ENCODE assay signal across 1 cellular context in the genomic region with DNA sequence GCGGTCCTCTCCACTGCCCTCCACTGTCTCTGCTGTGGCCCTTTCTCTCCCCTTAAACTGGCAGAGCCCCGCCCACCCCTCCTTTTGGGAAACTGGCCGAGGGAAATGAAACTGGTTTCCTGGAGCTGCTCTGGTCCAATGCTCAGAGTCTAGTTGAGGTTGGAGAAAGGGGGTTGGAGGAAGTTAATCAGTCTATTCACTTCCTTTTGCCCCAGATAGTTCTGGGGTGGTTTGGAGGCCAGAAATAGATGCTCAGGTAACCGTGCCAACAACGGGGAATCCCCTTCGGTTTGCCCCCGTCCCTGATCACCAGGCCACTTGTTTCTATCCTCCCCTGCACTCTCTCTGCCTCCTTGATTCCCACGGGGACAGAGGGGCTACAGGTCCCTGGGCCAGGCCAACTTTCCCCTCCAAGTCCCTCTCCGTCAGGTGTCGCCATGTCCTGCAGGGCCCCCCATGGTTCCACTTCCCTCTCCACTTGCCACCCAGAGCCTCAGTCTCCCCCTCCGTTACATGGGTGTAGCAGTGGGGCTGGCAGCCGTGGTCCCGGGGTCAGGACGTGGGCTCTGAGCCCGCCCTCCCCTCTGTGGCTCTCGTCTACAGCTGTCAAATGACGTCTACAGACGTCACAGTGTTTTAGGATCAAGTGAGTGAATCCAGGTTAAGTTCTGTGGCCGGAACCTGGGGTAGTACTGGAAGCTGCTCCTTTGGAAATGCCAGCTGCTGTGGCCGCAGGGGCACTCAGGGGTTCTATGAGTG.
A peak's percentile ranks its signal among the peaks of the same experiment; 100 is the strongest.
TF ChIP-seq lines count a peak whose summit lies in the region.

A gene with protein sequence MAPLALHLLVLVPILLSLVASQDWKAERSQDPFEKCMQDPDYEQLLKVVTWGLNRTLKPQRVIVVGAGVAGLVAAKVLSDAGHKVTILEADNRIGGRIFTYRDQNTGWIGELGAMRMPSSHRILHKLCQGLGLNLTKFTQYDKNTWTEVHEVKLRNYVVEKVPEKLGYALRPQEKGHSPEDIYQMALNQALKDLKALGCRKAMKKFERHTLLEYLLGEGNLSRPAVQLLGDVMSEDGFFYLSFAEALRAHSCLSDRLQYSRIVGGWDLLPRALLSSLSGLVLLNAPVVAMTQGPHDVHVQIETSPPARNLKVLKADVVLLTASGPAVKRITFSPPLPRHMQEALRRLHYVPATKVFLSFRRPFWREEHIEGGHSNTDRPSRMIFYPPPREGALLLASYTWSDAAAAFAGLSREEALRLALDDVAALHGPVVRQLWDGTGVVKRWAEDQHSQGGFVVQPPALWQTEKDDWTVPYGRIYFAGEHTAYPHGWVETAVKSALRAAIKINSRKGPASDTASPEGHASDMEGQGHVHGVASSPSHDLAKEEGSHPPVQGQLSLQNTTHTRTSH (minus strand): TSS at position 25 of the 759 bp plus-strand sequence. CDS start 727 bp downstream, outside the sequence.

TF ChIP-seq in GM12878, 131 proteins besides CTCF, POLR2A, EP300 and RAD21 (continued from another document and continues in another):
- TF ChIP-seq NFIC (IDR thresholded peaks at IDR 0.05; ENCODE audit: low read depth, low read length) (peak; percentile 83; the same call in 1 of the 2 replicates), NFYA (IDR thresholded peaks at IDR 0.05; ENCODE audit: borderline replicate concordance, low read depth, low read length) (no peak), RELA (IDR thresholded peaks at IDR 0.05; ENCODE audit: borderline replicate concordance, partially characterized antibody) (peak; percentile 94), HDAC6 (IDR thresholded peaks at IDR 0.05; ENCODE audit: unreplicated experiment) (no peak), CBX5 (IDR thresholded peaks at IDR 0.05; ENCODE audit: low read depth) (no peak), WRNIP1 (IDR thresholded peaks at IDR 0.05; ENCODE audit: borderline replicate concordance, low read depth, low read length) (0 out of 2 replicates have a peak, but pooled peaks have one; percentile 41), BCL11A (IDR thresholded peaks at IDR 0.05; ENCODE audit: low read depth, low read length) (peak; percentile 73; the same call in 1 of the 2 replicates), CREM (IDR thresholded peaks at IDR 0.05; ENCODE audit: low read depth) (peak; percentile 68; the same call in 1 of the 2 replicates), MEF2A (IDR thresholded peaks at IDR 0.05; ENCODE audit: insufficient read depth, low read depth, low read length) (peak; percentile 96), TCF7 (IDR thresholded peaks at IDR 0.05; ENCODE audit: borderline replicate concordance) (no peak), TAF1 (IDR thresholded peaks at IDR 0.05; ENCODE audit: borderline replicate concordance, low read depth, low read length) (peak; percentile 63; the same call in 1 of the 2 replicates), FOXM1 (IDR thresholded peaks at IDR 0.05; ENCODE audit: low read depth, low read length) (peak; percentile 90; the same call in 1 of the 2 replicates), JUND (IDR thresholded peaks at IDR 0.05; ENCODE audit: low read depth, low read length) (no peak), FOS (IDR thresholded peaks at IDR 0.05; ENCODE audit: borderline replicate concordance, extremely low read depth, insufficient read length) (no peak), SREBF1 (IDR thresholded peaks at IDR 0.05; ENCODE audit: low read length) (no peak), GATAD2B (conservative IDR thresholded peaks at IDR 0.05; ENCODE audit: low read depth) (peak; percentile 97), ZBED1 (IDR thresholded peaks at IDR 0.05; ENCODE audit: borderline replicate concordance) (peak; percentile 22; the same call in 1 of the 2 replicates), HCFC1 (IDR thresholded peaks at IDR 0.05; ENCODE audit: low read length) (no peak; the same call in 1 of the 2 replicates), ZNF207 (IDR thresholded peaks at IDR 0.05; ENCODE audit: borderline replicate concordance) (0 out of 2 replicates have a peak, but pooled peaks have one; percentile 54), CHD1 (IDR thresholded peaks at IDR 0.05; ENCODE audit: low read depth, low read length) (no peak), TCF3 (IDR thresholded peaks at IDR 0.05; ENCODE audit: borderline replicate concordance, insufficient read depth, low read depth, low read length) (no peak), HDGF (IDR thresholded peaks at IDR 0.05) (peak; percentile 42), ZNF217 (IDR thresholded peaks at IDR 0.05) (peak; percentile 94), KDM1A (IDR thresholded peaks at IDR 0.05; ENCODE audit: borderline replicate concordance) (no peak), IKZF2 (IDR thresholded peaks at IDR 0.05) (peak; percentile 95 to 97), EED (IDR thresholded peaks at IDR 0.05; ENCODE audit: low read depth) (peak; percentile 89), EGR1 (IDR thresholded peaks at IDR 0.05; ENCODE audit: borderline replicate concordance in 1 of 2, low read depth in 2 of 2, low read length in 2 of 2) (peak in 1 of 2 experiments; percentile 3; a peak in 1 of 3 replicates), MTA3 (IDR thresholded peaks at IDR 0.05; ENCODE audit: borderline replicate concordance, low read length) (peak; percentile 96; the same call in 1 of the 2 replicates), RUNX3 (IDR thresholded peaks at IDR 0.05; ENCODE audit: low read length) (peak; percentile 87), RFX5 (IDR thresholded peaks at IDR 0.05; ENCODE audit: low read depth, low read length) (no peak), NR2F1 (conservative IDR thresholded peaks at IDR 0.05) (peak; percentile 95)
- TF ChIP-seq, protein P1, sequence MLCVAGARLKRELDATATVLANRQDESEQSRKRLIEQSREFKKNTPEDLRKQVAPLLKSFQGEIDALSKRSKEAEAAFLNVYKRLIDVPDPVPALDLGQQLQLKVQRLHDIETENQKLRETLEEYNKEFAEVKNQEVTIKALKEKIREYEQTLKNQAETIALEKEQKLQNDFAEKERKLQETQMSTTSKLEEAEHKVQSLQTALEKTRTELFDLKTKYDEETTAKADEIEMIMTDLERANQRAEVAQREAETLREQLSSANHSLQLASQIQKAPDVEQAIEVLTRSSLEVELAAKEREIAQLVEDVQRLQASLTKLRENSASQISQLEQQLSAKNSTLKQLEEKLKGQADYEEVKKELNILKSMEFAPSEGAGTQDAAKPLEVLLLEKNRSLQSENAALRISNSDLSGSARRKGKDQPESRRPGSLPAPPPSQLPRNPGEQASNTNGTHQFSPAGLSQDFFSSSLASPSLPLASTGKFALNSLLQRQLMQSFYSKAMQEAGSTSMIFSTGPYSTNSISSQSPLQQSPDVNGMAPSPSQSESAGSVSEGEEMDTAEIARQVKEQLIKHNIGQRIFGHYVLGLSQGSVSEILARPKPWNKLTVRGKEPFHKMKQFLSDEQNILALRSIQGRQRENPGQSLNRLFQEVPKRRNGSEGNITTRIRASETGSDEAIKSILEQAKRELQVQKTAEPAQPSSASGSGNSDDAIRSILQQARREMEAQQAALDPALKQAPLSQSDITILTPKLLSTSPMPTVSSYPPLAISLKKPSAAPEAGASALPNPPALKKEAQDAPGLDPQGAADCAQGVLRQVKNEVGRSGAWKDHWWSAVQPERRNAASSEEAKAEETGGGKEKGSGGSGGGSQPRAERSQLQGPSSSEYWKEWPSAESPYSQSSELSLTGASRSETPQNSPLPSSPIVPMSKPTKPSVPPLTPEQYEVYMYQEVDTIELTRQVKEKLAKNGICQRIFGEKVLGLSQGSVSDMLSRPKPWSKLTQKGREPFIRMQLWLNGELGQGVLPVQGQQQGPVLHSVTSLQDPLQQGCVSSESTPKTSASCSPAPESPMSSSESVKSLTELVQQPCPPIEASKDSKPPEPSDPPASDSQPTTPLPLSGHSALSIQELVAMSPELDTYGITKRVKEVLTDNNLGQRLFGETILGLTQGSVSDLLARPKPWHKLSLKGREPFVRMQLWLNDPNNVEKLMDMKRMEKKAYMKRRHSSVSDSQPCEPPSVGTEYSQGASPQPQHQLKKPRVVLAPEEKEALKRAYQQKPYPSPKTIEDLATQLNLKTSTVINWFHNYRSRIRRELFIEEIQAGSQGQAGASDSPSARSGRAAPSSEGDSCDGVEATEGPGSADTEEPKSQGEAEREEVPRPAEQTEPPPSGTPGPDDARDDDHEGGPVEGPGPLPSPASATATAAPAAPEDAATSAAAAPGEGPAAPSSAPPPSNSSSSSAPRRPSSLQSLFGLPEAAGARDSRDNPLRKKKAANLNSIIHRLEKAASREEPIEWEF (IDR thresholded peaks at IDR 0.05; ENCODE audit: insufficient replicate concordance, low read depth, low read length): peak; percentile 15
- TF ChIP-seq, protein P2, sequence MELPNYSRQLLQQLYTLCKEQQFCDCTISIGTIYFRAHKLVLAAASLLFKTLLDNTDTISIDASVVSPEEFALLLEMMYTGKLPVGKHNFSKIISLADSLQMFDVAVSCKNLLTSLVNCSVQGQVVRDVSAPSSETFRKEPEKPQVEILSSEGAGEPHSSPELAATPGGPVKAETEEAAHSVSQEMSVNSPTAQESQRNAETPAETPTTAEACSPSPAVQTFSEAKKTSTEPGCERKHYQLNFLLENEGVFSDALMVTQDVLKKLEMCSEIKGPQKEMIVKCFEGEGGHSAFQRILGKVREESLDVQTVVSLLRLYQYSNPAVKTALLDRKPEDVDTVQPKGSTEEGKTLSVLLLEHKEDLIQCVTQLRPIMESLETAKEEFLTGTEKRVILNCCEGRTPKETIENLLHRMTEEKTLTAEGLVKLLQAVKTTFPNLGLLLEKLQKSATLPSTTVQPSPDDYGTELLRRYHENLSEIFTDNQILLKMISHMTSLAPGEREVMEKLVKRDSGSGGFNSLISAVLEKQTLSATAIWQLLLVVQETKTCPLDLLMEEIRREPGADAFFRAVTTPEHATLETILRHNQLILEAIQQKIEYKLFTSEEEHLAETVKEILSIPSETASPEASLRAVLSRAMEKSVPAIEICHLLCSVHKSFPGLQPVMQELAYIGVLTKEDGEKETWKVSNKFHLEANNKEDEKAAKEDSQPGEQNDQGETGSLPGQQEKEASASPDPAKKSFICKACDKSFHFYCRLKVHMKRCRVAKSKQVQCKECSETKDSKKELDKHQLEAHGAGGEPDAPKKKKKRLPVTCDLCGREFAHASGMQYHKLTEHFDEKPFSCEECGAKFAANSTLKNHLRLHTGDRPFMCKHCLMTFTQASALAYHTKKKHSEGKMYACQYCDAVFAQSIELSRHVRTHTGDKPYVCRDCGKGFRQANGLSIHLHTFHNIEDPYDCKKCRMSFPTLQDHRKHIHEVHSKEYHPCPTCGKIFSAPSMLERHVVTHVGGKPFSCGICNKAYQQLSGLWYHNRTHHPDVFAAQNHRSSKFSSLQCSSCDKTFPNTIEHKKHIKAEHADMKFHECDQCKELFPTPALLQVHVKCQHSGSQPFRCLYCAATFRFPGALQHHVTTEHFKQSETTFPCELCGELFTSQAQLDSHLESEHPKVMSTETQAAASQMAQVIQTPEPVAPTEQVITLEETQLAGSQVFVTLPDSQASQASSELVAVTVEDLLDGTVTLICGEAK (IDR thresholded peaks at IDR 0.05; ENCODE audit: borderline replicate concordance): no peak; the same call in 1 of the 2 replicates
- TF ChIP-seq, protein P3, sequence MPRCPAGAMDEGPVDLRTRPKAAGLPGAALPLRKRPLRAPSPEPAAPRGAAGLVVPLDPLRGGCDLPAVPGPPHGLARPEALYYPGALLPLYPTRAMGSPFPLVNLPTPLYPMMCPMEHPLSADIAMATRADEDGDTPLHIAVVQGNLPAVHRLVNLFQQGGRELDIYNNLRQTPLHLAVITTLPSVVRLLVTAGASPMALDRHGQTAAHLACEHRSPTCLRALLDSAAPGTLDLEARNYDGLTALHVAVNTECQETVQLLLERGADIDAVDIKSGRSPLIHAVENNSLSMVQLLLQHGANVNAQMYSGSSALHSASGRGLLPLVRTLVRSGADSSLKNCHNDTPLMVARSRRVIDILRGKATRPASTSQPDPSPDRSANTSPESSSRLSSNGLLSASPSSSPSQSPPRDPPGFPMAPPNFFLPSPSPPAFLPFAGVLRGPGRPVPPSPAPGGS (IDR thresholded peaks at IDR 0.05; ENCODE audit: borderline replicate concordance, insufficient read depth, low read depth, low read length, poor library complexity, severe bottlenecking): peak; percentile 76
- TF ChIP-seq, protein P4, sequence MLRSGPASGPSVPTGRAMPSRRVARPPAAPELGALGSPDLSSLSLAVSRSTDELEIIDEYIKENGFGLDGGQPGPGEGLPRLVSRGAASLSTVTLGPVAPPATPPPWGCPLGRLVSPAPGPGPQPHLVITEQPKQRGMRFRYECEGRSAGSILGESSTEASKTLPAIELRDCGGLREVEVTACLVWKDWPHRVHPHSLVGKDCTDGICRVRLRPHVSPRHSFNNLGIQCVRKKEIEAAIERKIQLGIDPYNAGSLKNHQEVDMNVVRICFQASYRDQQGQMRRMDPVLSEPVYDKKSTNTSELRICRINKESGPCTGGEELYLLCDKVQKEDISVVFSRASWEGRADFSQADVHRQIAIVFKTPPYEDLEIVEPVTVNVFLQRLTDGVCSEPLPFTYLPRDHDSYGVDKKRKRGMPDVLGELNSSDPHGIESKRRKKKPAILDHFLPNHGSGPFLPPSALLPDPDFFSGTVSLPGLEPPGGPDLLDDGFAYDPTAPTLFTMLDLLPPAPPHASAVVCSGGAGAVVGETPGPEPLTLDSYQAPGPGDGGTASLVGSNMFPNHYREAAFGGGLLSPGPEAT (IDR thresholded peaks at IDR 0.05; ENCODE audit: low read depth): peak; percentile 84
- TF ChIP-seq, protein P5, sequence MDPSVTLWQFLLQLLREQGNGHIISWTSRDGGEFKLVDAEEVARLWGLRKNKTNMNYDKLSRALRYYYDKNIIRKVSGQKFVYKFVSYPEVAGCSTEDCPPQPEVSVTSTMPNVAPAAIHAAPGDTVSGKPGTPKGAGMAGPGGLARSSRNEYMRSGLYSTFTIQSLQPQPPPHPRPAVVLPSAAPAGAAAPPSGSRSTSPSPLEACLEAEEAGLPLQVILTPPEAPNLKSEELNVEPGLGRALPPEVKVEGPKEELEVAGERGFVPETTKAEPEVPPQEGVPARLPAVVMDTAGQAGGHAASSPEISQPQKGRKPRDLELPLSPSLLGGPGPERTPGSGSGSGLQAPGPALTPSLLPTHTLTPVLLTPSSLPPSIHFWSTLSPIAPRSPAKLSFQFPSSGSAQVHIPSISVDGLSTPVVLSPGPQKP (IDR thresholded peaks at IDR 0.05; ENCODE audit: low read depth, low read length): no peak
- TF ChIP-seq, protein P6, sequence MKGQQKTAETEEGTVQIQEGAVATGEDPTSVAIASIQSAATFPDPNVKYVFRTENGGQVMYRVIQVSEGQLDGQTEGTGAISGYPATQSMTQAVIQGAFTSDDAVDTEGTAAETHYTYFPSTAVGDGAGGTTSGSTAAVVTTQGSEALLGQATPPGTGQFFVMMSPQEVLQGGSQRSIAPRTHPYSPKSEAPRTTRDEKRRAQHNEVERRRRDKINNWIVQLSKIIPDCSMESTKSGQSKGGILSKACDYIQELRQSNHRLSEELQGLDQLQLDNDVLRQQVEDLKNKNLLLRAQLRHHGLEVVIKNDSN (IDR thresholded peaks at IDR 0.05; ENCODE audit: borderline replicate concordance, extremely low read length, insufficient read depth, low read depth, low read length): no peak
- TF ChIP-seq, protein P7, sequence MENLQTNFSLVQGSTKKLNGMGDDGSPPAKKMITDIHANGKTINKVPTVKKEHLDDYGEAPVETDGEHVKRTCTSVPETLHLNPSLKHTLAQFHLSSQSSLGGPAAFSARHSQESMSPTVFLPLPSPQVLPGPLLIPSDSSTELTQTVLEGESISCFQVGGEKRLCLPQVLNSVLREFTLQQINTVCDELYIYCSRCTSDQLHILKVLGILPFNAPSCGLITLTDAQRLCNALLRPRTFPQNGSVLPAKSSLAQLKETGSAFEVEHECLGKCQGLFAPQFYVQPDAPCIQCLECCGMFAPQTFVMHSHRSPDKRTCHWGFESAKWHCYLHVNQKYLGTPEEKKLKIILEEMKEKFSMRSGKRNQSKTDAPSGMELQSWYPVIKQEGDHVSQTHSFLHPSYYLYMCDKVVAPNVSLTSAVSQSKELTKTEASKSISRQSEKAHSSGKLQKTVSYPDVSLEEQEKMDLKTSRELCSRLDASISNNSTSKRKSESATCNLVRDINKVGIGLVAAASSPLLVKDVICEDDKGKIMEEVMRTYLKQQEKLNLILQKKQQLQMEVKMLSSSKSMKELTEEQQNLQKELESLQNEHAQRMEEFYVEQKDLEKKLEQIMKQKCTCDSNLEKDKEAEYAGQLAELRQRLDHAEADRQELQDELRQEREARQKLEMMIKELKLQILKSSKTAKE (IDR thresholded peaks at IDR 0.05; ENCODE audit: low read depth, poor library complexity, severe bottlenecking): peak; percentile 87
